Comparison of ENCODE assay signal across 25 cellular contexts in genomic region chr4:6851962-6852361, GRCh38.
"Had no signal": no experiment of that assay in that cellular context is flagged by ENCODE, and none has a peak within 500 bp of the region (broad histone marks: within the 10 kb centered on the region; RNA-seq: fewer than 3 reads in every experiment).

No MANE protein-coding gene starts in this region.

- H3K27ac ChIP-seq: left lung, parathyroid adenoma, right atrium auricular region, right lobe of liver, tibial nerve, upper lobe of left lung, vagina had no signal

- H3K27me3 ChIP-seq: left lung, right atrium auricular region, right lobe of liver, tibial nerve, upper lobe of left lung, vagina had no signal

- H3K4me3 ChIP-seq: left lung, mucosa of descending colon, right atrium auricular region, right lobe of liver, smooth muscle cell, tibial nerve, upper lobe of left lung, vagina had no signal

- H3K9ac ChIP-seq: parathyroid adenoma had no signal

- DNase-seq: hypothalamus; immature natural killer cell; kidney; left colon; left lung; midbrain; mucosa of descending colon; naive thymus-derived CD4-positive, alpha-beta T cell; nucleus accumbens; right lobe of liver; stimulated activated CD4-positive, alpha-beta T cell treated with anti-CD3 and anti-CD28 coated beads, Interleukin-1b, Interleukin-23, amount 100 ng/mL, for 48 hours; stimulated activated CD4-positive, alpha-beta T cell treated with anti-CD3 and anti-CD28 coated beads, Interleukin-2, amount 100 ng/mL, for 48 hours; stimulated activated CD4-positive, alpha-beta T cell treated with anti-CD3 and anti-CD28 coated beads, Interleukin-4, amount 100 ng/mL, for 4 hours; stimulated activated CD8-positive, alpha-beta memory T cell treated with anti-CD3 and anti-CD28 coated beads, Interleukin-4, amount 100 ng/mL, for 48 hours; stimulated activated naive CD4-positive, alpha-beta T cell treated with Interleukin-2 at 50 U/mL for 16 hours; stimulated activated naive CD8-positive, alpha-beta T cell treated with anti-CD3 and anti-CD28 coated beads, Interleukin-15, amount 100 ng/mL, for 72 hours; substantia nigra; upper lobe of left lung had no signal

- H2AFZ ChIP-seq: parathyroid adenoma had no signal

- H3K4me2 ChIP-seq: smooth muscle cell had no signal

- H3K4me1 ChIP-seq: parathyroid adenoma had no signal

- H3K9me3 ChIP-seq: mucosa of descending colon, right lobe of liver, vagina had no signal

- ATAC-seq: left colon; left lung; mucosa of descending colon; naive thymus-derived CD4-positive, alpha-beta T cell; natural killer cell treated with Interleukin-12 subunit alpha and Interleukin-12 subunit beta and Interleukin-15 and Interleukin-18, amount 100 ng/mL, for 72 hours; right lobe of liver; stimulated activated memory B cell treated with anti-CD40 and anti-IgM and Interleukin-4, amounts not matched to agents 10 μg/mL and 1 μg/mL and 100 μg/mL, for 72 hours; stimulated activated naive CD8-positive, alpha-beta T cell treated with anti-CD3 and anti-CD28 coated beads, Interleukin-15, amount 100 ng/mL, for 72 hours had no signal
